In the genomic region with DNA sequence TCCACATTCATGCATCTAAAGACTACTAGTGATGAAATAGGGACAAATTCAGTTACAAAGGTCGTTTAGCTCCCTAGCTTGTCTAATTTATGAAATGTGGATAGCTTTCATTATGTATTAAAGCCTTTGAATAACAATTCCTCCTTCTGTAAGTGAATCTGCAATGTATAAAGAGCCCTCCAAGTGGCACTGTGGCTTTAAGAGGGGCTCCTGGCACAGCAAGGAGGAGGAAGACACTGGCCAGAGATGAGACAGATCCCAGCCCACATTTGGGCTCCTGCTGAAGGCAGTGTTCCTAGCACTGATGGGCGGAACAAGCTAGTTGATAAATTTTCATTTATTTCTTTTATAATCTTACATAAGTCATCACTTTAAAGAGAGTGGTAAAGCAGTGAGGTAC, we compare ENCODE assay signal across 10 cellular contexts. TPM values are rescaled to one million over a fixed set of nuclear protein-coding genes. Genes with fewer than 3 reads are reported as not detected.
A peak's percentile ranks its signal among the peaks of the same experiment; 100 is the strongest.
DNase-seq lines count a peak whose midpoint lies in the region; ATAC-seq and TF ChIP-seq lines count a peak whose summit lies in the region.
"Had no signal": no experiment of that assay in that cellular context is flagged by ENCODE, and none has a peak within 500 bp of the region (broad histone marks: within the 10 kb centered on the region; RNA-seq: fewer than 3 reads in every experiment).

No MANE protein-coding gene starts in this region.

- peaks cover 12% of the 10 kb centered on the region for H3K4me1 ChIP-seq in CD8-positive, alpha-beta T cell (ENCODE audit: insufficient read depth, low read length)
- H3K4me1 ChIP-seq in GM23338 (ENCODE audit: insufficient read depth) (peaks cover 14% of the 10 kb centered on the region), SK-N-SH (ENCODE audit: control insufficient read depth in 1 of 2, insufficient read depth in 2 of 2, low read depth in 1 of 2, low read length in 1 of 2) (no peaks in the 10 kb centered on the region; a peak in 1 of 4 replicates)
- H3K4me1 ChIP-seq: prostate gland had no signal

- no peak overlapping the region for H3K9ac ChIP-seq in SK-N-SH

- no peaks in the 10 kb centered on the region for H3K9me3 ChIP-seq in CD8-positive, alpha-beta T cell (ENCODE audit: low read length)
- H3K9me3 ChIP-seq in SK-N-SH: no peaks in the 10 kb centered on the region
- H3K9me3 ChIP-seq: prostate gland had no signal

- H3K27me3 ChIP-seq in CD8-positive, alpha-beta T cell (ENCODE audit: insufficient read depth, low read length): no peaks in the 10 kb centered on the region
- peaks cover 18% of the 10 kb centered on the region; the same call in 1 of the 2 replicates for H3K27me3 ChIP-seq in GM23338 (ENCODE audit: insufficient read depth)
- no peaks in the 10 kb centered on the region for H3K27me3 ChIP-seq in SK-N-SH (ENCODE audit: insufficient read depth)

- DNase-seq in CD8-positive, alpha-beta T cell: no peak
- DNase-seq in GM23338 (ENCODE audit: low spot score) (peak; percentile 54), SK-N-SH (peak; percentile 41), left kidney (ENCODE audit: low read depth, low spot score) (peak; percentile 58), NCI-H128 (lab: John Stamatoyannopoulos, UW; ENCODE audit: unreplicated experiment) (no peak)
- DNase-seq: NCI-H2107 had no signal

- no peak for TF ChIP-seq CTCF in CD8-positive, alpha-beta T cell (IDR thresholded peaks at IDR 0.05)
- TF ChIP-seq CTCF in GM23338 (conservative IDR thresholded peaks at IDR 0.05; ENCODE audit: low read depth in 2 of 2): peak; percentile 32 to 46
- peak; percentile 43 for TF ChIP-seq CTCF in SK-N-SH (IDR thresholded peaks at IDR 0.05)

- no peak overlapping the region for H2AFZ ChIP-seq in GM23338
- no peak overlapping the region for H2AFZ ChIP-seq in SK-N-SH (ENCODE audit: low read depth)

- CTCF ChIA-PET in CD8-positive, alpha-beta T cell (lab: Charles Lee): interaction anchor here (0.8 to 1.4 kb wide), 3 partner anchors 14 to 27 kb away, joined by 3 to 6 read pairs (median 3); no protein-coding TSS in a partner anchor
- CTCF ChIA-PET in SK-N-SH (lab: Yijun Ruan, JAX): interaction anchor here (1.4 kb wide), 2 partner anchors 12 to 16 kb away, joined by 4 to 6 read pairs; no protein-coding TSS in a partner anchor

- H3K9me3 Mint-ChIP-seq in CD8-positive, alpha-beta T cell: no peaks in the 10 kb centered on the region
- no peaks in the 10 kb centered on the region for H3K9me3 Mint-ChIP-seq in GM23338
- H3K9me3 Mint-ChIP-seq: activated naive CD4-positive, alpha-beta T cell treated with anti-CD3 and anti-CD28 coated beads, Interleukin-2, amount 50 U/mL, for 24 hours had no signal

- TF ChIP-seq EP300 in SK-N-SH (IDR thresholded peaks at IDR 0.05; ENCODE audit: borderline replicate concordance in 1 of 2, low read depth in 1 of 2, low read length in 1 of 2): no peak

- POLR2A ChIA-PET in CD8-positive, alpha-beta T cell (lab: Charles Lee): interaction anchor here (0.6 kb wide), 1 partner anchor 48 kb away, joined by 3 read pairs; no protein-coding TSS in a partner anchor
- POLR2A ChIA-PET in SK-N-SH (lab: Yijun Ruan, JAX): no interaction called here

- H3K4me3 ChIP-seq in CD8-positive, alpha-beta T cell (ENCODE audit: low read depth, low read length): no peak overlapping the region
- H3K4me3 ChIP-seq in GM23338: no peak overlapping the region
- no peak overlapping the region; a peak in 1 of 4 replicates for H3K4me3 ChIP-seq in SK-N-SH (ENCODE audit: low read depth in 2 of 2, low read length in 1 of 2)
- H3K4me3 ChIP-seq: prostate gland had no signal

- no peaks in the 10 kb centered on the region for H3K79me2 ChIP-seq in GM23338 (replicated peaks; ENCODE audit: insufficient read depth)
- no peaks in the 10 kb centered on the region for H3K79me2 ChIP-seq in SK-N-SH (ENCODE audit: insufficient read depth)

- H3K4me2 ChIP-seq in GM23338: 0 out of 2 replicates have a peak overlapping the region, but pooled peaks have one; percentile 29
- no peak overlapping the region for H3K4me2 ChIP-seq in SK-N-SH

- no peaks in the 10 kb centered on the region for H3K36me3 Mint-ChIP-seq in CD8-positive, alpha-beta T cell
- no peaks in the 10 kb centered on the region for H3K36me3 Mint-ChIP-seq in GM23338 (ENCODE audit: low read depth)
- H3K36me3 Mint-ChIP-seq: activated naive CD4-positive, alpha-beta T cell treated with anti-CD3 and anti-CD28 coated beads, Interleukin-2, amount 50 U/mL, for 24 hours had no signal

- 48% methylated on average over 2 of the region's 2 CpGs for WGBS in SK-N-SH (ENCODE audit: low lambda C conversion rate)

- TF ChIP-seq RAD21 in SK-N-SH (IDR thresholded peaks at IDR 0.05; ENCODE audit: low read length): peak; percentile 56

- no peak overlapping the region for H3K4me3 Mint-ChIP-seq in CD8-positive, alpha-beta T cell
- no peak overlapping the region for H3K4me3 Mint-ChIP-seq in GM23338

- peaks cover 12% of the 10 kb centered on the region for H3K4me1 Mint-ChIP-seq in CD8-positive, alpha-beta T cell (ENCODE audit: low read depth)
- H3K4me1 Mint-ChIP-seq in GM23338: peaks cover 10% of the 10 kb centered on the region

- H3K27ac ChIP-seq in CD8-positive, alpha-beta T cell (ENCODE audit: low read depth, low read length): no peak overlapping the region
- H3K27ac ChIP-seq in GM23338 (ENCODE audit: low read depth) (no peak overlapping the region), SK-N-SH (ENCODE audit: low read depth in 2 of 2, low read length in 1 of 2) (no peak overlapping the region)
- H3K27ac ChIP-seq: prostate gland had no signal

- no peaks in the 10 kb centered on the region for H3K27me3 Mint-ChIP-seq in CD8-positive, alpha-beta T cell (ENCODE audit: low read depth)
- peaks cover 4% of the 10 kb centered on the region for H3K27me3 Mint-ChIP-seq in GM23338 (ENCODE audit: insufficient read depth, low read depth, poor library complexity)
- H3K27me3 Mint-ChIP-seq: activated naive CD4-positive, alpha-beta T cell treated with anti-CD3 and anti-CD28 coated beads, Interleukin-2, amount 50 U/mL, for 24 hours had no signal

- H3K27ac Mint-ChIP-seq in CD8-positive, alpha-beta T cell: peak overlapping the region; percentile 94
- H3K27ac Mint-ChIP-seq in GM23338: no peak overlapping the region

- H3F3A ChIP-seq in GM23338 (replicated peaks; ENCODE audit: low read depth) (no peaks in the 10 kb centered on the region), SK-N-SH (replicated peaks; ENCODE audit: insufficient read depth) (peaks cover 8% of the 10 kb centered on the region)

- H3K36me3 ChIP-seq in CD8-positive, alpha-beta T cell (ENCODE audit: insufficient read depth, low read length): no peaks in the 10 kb centered on the region
- no peaks in the 10 kb centered on the region for H3K36me3 ChIP-seq in GM23338 (ENCODE audit: insufficient read depth)
- no peaks in the 10 kb centered on the region for H3K36me3 ChIP-seq in SK-N-SH (replicated peaks in 1 of 2; ENCODE audit: control insufficient read depth in 1 of 2, insufficient read depth in 2 of 2, low read length in 1 of 2)
- H3K36me3 ChIP-seq: prostate gland had no signal

- ATAC-seq in CD8-positive, alpha-beta T cell: peak; percentile 54
- ATAC-seq in GM23338 (peak; percentile 90), GM19351 (IDR thresholded peaks at IDR 0.05; ENCODE audit: unreplicated experiment) (no peak), HG02885 (IDR thresholded peaks at IDR 0.05; ENCODE audit: poor library complexity, unreplicated experiment) (no peak)

- intact Hi-C loops in CD8-positive, alpha-beta T cell (cut with DNase I, micrococcal nuclease): no loop called here

- H4K20me1 ChIP-seq in GM23338 (replicated peaks; ENCODE audit: insufficient read depth) (no peaks in the 10 kb centered on the region), SK-N-SH (ENCODE audit: insufficient read depth) (no peaks in the 10 kb centered on the region)

- no peaks in the 10 kb centered on the region for H3K9me2 ChIP-seq in GM23338 (ENCODE audit: insufficient read depth)
- no peaks in the 10 kb centered on the region for H3K9me2 ChIP-seq in SK-N-SH

TF ChIP-seq in GM23338, 12 proteins besides CTCF, POLR2A, EP300 and RAD21 (continues in another document):
- TF ChIP-seq ZNF331 (CRISPR knock-in tag; IDR thresholded peaks at IDR 0.05; ENCODE audit: low read depth): no peak
- TF ChIP-seq NANOG (IDR thresholded peaks at IDR 0.05; ENCODE audit: borderline replicate concordance): no peak
- no peak for TF ChIP-seq JUNB (IDR thresholded peaks at IDR 0.05; ENCODE audit: unreplicated experiment)

TF ChIP-seq in SK-N-SH, 30 proteins besides CTCF, POLR2A, EP300 and RAD21:
- TF ChIP-seq NFIC (IDR thresholded peaks at IDR 0.05; ENCODE audit: borderline replicate concordance) (no peak), TCF12 (IDR thresholded peaks at IDR 0.05) (no peak), SMC3 (IDR thresholded peaks at IDR 0.05; ENCODE audit: low read depth, low read length) (peak; percentile 3; the same call in 1 of the 2 replicates)

RNA-seq across cellular contexts. Expression of a gene that starts 17.6 kb away (rescaled TPM):
- 1 to 10 TPM; 1.6 to 2.2 TPM for total RNA-seq in CD8-positive, alpha-beta T cell
- 33.4 and 43.1 TPM in 2 replicates for total RNA-seq in GM23338 (2014; rRNA removed; shearing (Covaris generic))
- polyA plus RNA-seq in GM23338 (2016; fragmentation: Nextera tagmentation; extraction: Ambion mirVana) (30.0 and 31.8 TPM in 2 replicates), SK-N-SH (2012; rRNA removed) (37.6 and 41.0 TPM in 2 replicates)
- polyA plus RNA-seq in SK-N-SH (2012; cell fraction: cytosol; rRNA removed): 48.7 and 49.5 TPM in 2 replicates
- polyA plus RNA-seq in SK-N-SH (2012; cell fraction: nucleus; rRNA removed): 30.1 and 37.8 TPM in 2 replicates

Comparison
In these comparisons a context has a peak if more than half of its experiments do, and no peak if none do; other contexts are left out.
1. ATAC-seq: peak in CD8-positive, alpha-beta T cell (single experiment) and GM23338 (single experiment); none in GM19351 (single experiment) and HG02885 (single experiment).
2. DNase-seq: peak in GM23338 (single experiment), SK-N-SH (single experiment) and left kidney (single experiment); none in CD8-positive, alpha-beta T cell (0 of 7) and NCI-H128 (single experiment).
3. RNA of a gene that starts 17.6 kb away (total RNA-seq): 33.4 to 43.1 TPM in GM23338; 1.6 to 2.2 TPM in CD8-positive, alpha-beta T cell; every median in the first group is over 10 times any median in the second.